In genomic region chr16:1688807-1689560, GRCh38 we compare ENCODE assay signal across 1 cellular context.
A peak's percentile ranks its signal among the peaks of the same experiment; 100 is the strongest.
TF ChIP-seq lines count a peak whose summit lies in the region.

No MANE protein-coding gene starts in this region.

TF ChIP-seq in HepG2, 621 proteins besides CTCF, POLR2A, EP300 and RAD21 (continued from another document and continues in another):
- TF ChIP-seq BCL3 (CRISPR knock-in tag; IDR thresholded peaks at IDR 0.05) = no peak
- no peak for TF ChIP-seq THAP7 (CRISPR knock-in tag; IDR thresholded peaks at IDR 0.05)
- TF ChIP-seq ZNF121 (CRISPR knock-in tag; IDR thresholded peaks at IDR 0.05) = no peak
- TF ChIP-seq NR2F6 (IDR thresholded peaks at IDR 0.05) = 0 out of 2 replicates have a peak, but pooled peaks have one; percentile 25
- no peak for TF ChIP-seq NR2F6 (CRISPR knock-in tag; IDR thresholded peaks at IDR 0.05)
- TF ChIP-seq NPAS2 (CRISPR knock-in tag; IDR thresholded peaks at IDR 0.05; ENCODE audit: borderline replicate concordance) = no peak
- no peak for TF ChIP-seq MIXL1 (CRISPR knock-in tag; IDR thresholded peaks at IDR 0.05)
- no peak for TF ChIP-seq NFATC3 (CRISPR knock-in tag; IDR thresholded peaks at IDR 0.05)
- TF ChIP-seq ZNF451 (CRISPR knock-in tag; IDR thresholded peaks at IDR 0.05) = no peak
- peak; percentile 49 for TF ChIP-seq ZBTB21 (CRISPR knock-in tag; IDR thresholded peaks at IDR 0.05)
- TF ChIP-seq, protein P1, sequence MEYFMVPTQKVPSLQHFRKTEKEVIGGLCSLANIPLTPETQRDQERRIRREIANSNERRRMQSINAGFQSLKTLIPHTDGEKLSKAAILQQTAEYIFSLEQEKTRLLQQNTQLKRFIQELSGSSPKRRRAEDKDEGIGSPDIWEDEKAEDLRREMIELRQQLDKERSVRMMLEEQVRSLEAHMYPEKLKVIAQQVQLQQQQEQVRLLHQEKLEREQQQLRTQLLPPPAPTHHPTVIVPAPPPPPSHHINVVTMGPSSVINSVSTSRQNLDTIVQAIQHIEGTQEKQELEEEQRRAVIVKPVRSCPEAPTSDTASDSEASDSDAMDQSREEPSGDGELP (IDR thresholded peaks at IDR 0.05; ENCODE audit: borderline replicate concordance, low read depth) = peak; percentile 42; the same call in 1 of the 2 replicates
- TF ChIP-seq RCOR2 (CRISPR knock-in tag; IDR thresholded peaks at IDR 0.05) = 0 out of 2 replicates have a peak, but pooled peaks have one; percentile 23
- TF ChIP-seq, protein P2, sequence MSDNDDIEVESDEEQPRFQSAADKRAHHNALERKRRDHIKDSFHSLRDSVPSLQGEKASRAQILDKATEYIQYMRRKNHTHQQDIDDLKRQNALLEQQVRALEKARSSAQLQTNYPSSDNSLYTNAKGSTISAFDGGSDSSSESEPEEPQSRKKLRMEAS (IDR thresholded peaks at IDR 0.05) = peak; percentile 45
- TF ChIP-seq, protein P3, sequence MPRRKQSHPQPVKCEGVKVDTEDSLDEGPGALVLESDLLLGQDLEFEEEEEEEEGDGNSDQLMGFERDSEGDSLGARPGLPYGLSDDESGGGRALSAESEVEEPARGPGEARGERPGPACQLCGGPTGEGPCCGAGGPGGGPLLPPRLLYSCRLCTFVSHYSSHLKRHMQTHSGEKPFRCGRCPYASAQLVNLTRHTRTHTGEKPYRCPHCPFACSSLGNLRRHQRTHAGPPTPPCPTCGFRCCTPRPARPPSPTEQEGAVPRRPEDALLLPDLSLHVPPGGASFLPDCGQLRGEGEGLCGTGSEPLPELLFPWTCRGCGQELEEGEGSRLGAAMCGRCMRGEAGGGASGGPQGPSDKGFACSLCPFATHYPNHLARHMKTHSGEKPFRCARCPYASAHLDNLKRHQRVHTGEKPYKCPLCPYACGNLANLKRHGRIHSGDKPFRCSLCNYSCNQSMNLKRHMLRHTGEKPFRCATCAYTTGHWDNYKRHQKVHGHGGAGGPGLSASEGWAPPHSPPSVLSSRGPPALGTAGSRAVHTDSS (CRISPR knock-in tag; conservative IDR thresholded peaks at IDR 0.05) = no peak
- TF ChIP-seq ZNF816 (CRISPR knock-in tag; IDR thresholded peaks at IDR 0.05; ENCODE audit: borderline replicate concordance) = no peak
- TF ChIP-seq MTA3 (CRISPR knock-in tag; IDR thresholded peaks at IDR 0.05) = no peak
- peak in 1 of 2 experiments; percentile 30; a peak in 1 of 4 replicates for TF ChIP-seq KLF16 (CRISPR knock-in tag; IDR thresholded peaks at IDR 0.05)
- no peak for TF ChIP-seq ZNF17 (CRISPR knock-in tag; IDR thresholded peaks at IDR 0.05)
- no peak for TF ChIP-seq SP5 (CRISPR knock-in tag; IDR thresholded peaks at IDR 0.05; ENCODE audit: borderline replicate concordance, low read depth)
- TF ChIP-seq ZNF44 (CRISPR knock-in tag; IDR thresholded peaks at IDR 0.05) = no peak
- 0 out of 2 replicates have a peak, but pooled peaks have one; percentile 19 for TF ChIP-seq SALL1 (CRISPR knock-in tag; IDR thresholded peaks at IDR 0.05)
- TF ChIP-seq POGK (CRISPR knock-in tag; conservative IDR thresholded peaks at IDR 0.05) = no peak
- TF ChIP-seq ZNF335 (CRISPR knock-in tag; IDR thresholded peaks at IDR 0.05) = no peak
- TF ChIP-seq FOXA1 (IDR thresholded peaks at IDR 0.05) = peak; percentile 48; the same call in 1 of the 2 replicates
- peak; percentile 97 for TF ChIP-seq FOXA1 (CRISPR knock-in tag; IDR thresholded peaks at IDR 0.05)
- no peak for TF ChIP-seq ZNF574 (CRISPR knock-in tag; IDR thresholded peaks at IDR 0.05)
- TF ChIP-seq, protein P4, sequence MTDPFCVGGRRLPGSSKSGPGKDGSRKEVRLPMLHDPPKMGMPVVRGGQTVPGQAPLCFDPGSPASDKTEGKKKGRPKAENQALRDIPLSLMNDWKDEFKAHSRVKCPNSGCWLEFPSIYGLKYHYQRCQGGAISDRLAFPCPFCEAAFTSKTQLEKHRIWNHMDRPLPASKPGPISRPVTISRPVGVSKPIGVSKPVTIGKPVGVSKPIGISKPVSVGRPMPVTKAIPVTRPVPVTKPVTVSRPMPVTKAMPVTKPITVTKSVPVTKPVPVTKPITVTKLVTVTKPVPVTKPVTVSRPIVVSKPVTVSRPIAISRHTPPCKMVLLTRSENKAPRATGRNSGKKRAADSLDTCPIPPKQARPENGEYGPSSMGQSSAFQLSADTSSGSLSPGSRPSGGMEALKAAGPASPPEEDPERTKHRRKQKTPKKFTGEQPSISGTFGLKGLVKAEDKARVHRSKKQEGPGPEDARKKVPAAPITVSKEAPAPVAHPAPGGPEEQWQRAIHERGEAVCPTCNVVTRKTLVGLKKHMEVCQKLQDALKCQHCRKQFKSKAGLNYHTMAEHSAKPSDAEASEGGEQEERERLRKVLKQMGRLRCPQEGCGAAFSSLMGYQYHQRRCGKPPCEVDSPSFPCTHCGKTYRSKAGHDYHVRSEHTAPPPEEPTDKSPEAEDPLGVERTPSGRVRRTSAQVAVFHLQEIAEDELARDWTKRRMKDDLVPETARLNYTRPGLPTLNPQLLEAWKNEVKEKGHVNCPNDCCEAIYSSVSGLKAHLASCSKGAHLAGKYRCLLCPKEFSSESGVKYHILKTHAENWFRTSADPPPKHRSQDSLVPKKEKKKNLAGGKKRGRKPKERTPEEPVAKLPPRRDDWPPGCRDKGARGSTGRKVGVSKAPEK (CRISPR knock-in tag; IDR thresholded peaks at IDR 0.05; ENCODE audit: borderline replicate concordance) = no peak
- TF ChIP-seq, protein P5, sequence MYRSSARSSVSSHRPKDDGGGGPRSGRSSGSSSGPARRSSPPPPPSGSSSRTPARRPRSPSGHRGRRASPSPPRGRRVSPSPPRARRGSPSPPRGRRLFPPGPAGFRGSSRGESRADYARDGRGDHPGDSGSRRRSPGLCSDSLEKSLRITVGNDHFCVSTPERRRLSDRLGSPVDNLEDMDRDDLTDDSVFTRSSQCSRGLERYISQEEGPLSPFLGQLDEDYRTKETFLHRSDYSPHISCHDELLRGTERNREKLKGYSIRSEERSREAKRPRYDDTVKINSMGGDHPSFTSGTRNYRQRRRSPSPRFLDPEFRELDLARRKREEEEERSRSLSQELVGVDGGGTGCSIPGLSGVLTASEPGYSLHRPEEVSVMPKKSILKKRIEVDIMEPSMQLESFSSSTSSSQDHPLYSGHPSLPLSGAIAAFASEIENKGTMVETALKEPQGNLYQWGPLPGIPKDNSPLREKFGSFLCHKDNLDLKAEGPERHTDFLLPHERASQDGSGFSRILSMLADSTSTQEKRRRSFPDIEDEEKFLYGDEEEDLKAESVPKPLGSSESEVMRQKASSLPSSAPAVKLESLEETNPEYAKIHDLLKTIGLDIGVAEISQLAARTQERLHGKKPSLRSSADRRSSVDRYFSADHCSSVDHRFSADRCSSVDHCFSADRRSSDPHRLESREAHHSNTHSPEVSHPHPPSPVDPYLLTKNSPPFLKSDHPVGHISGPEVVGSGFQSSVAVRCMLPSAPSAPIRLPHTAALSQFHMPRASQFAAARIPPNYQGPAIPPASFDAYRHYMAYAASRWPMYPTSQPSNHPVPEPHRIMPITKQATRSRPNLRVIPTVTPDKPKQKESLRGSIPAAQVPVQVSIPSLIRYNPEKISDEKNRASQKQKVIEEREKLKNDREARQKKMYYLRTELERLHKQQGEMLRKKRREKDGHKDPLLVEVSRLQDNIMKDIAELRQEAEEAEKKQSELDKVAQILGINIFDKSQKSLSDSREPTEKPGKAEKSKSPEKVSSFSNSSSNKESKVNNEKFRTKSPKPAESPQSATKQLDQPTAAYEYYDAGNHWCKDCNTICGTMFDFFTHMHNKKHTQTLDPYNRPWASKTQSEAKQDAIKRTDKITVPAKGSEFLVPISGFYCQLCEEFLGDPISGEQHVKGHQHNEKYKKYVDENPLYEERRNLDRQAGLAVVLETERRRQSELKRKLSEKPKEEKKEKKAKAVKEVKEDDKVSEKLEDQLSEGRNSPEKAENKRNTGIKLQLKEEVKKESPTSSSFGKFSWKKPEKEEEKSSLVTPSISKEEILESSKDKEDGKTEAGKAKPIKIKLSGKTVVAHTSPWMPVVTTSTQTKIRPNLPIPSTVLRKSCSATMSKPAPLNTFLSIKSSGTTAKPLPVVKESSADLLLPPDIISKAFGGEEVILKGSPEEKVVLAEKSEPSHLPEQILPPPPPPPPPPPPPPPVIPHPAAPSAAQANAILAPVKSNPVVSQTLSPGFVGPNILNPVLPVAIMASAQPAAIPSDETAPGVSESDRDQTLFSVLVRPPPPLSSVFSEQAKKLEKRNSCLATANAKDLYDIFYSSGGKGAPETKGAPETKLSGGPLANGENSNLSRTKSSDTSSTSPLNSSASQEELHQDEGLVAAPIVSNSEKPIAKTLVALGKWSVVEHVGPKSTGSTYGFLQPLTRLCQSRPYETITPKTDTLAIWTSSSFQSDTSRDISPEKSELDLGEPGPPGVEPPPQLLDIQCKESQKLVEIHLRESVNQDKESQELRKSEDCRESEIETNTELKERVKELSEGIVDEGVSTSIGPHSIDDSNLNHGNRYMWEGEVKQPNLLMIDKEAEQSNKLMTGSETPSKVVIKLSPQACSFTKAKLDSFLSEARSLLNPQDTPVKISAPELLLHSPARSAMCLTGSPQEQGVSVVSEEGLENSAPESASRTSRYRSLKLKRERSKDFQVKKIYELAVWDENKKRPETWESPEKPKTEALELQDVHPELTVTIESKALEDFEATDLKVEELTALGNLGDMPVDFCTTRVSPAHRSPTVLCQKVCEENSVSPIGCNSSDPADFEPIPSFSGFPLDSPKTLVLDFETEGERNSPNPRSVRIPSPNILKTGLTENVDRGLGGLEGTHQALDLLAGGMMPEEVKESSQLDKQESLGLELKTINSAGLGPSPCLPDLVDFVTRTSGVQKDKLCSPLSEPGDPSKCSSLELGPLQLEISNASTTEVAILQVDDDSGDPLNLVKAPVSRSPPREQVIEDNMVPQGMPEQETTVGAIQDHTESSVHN (CRISPR knock-in tag; IDR thresholded peaks at IDR 0.05) = no peak
- no peak for TF ChIP-seq HMG20B (CRISPR knock-in tag; conservative IDR thresholded peaks at IDR 0.05)
- TF ChIP-seq JUNB (CRISPR knock-in tag; IDR thresholded peaks at IDR 0.05; ENCODE audit: borderline replicate concordance) = peak; percentile 73; the same call in 1 of the 2 replicates
- TF ChIP-seq, protein P6, sequence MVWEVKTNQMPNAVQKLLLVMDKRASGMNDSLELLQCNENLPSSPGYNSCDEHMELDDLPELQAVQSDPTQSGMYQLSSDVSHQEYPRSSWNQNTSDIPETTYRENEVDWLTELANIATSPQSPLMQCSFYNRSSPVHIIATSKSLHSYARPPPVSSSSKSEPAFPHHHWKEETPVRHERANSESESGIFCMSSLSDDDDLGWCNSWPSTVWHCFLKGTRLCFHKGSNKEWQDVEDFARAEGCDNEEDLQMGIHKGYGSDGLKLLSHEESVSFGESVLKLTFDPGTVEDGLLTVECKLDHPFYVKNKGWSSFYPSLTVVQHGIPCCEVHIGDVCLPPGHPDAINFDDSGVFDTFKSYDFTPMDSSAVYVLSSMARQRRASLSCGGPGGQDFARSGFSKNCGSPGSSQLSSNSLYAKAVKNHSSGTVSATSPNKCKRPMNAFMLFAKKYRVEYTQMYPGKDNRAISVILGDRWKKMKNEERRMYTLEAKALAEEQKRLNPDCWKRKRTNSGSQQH (CRISPR knock-in tag; IDR thresholded peaks at IDR 0.05; ENCODE audit: low read depth) = no peak
- no peak for TF ChIP-seq ZSCAN31 (CRISPR knock-in tag; IDR thresholded peaks at IDR 0.05; ENCODE audit: low read depth)
- no peak for TF ChIP-seq HNRNPUL1 (IDR thresholded peaks at IDR 0.05; ENCODE audit: low read depth, low read length)
